8 cellular contexts compared by ENCODE assay signal in genomic region chr10:109866168-109866994, GRCh38. TPM values are rescaled to one million over a fixed set of nuclear protein-coding genes. Genes with fewer than 3 reads are reported as not detected.
A peak's percentile ranks its signal among the peaks of the same experiment; 100 is the strongest.
DNase-seq lines count a peak whose midpoint lies in the region; ATAC-seq and TF ChIP-seq lines count a peak whose summit lies in the region.
"Had no signal": no experiment of that assay in that cellular context is flagged by ENCODE, and none has a peak within 500 bp of the region (broad histone marks: within the 10 kb centered on the region; RNA-seq: fewer than 3 reads in every experiment).

No MANE protein-coding gene starts in this region.

- TF ChIP-seq CTCF in glutamatergic neuron (IDR thresholded peaks at IDR 0.05; ENCODE audit: partially characterized antibody, unreplicated experiment) (peak; percentile 50), retinal pigment epithelial cell (conservative IDR thresholded peaks at IDR 0.05; ENCODE audit: low read depth, low read length) (peak; percentile 29), uterus (IDR thresholded peaks at IDR 0.05) (peak in 2 of 4 experiments; percentile 11 to 32)

- H3K9me3 ChIP-seq in uterus: peaks cover 0 to 6% of the 10 kb centered on the region in 2 donors

- intact Hi-C loops in uterus (cut with DNase I; ENCODE audit: low total_unique reads): no loop called here

- H3K27ac Mint-ChIP-seq in glutamatergic neuron (ENCODE audit: unreplicated experiment): no peak overlapping the region

- no peak for ATAC-seq in GM18907 (IDR thresholded peaks at IDR 0.05; ENCODE audit: unreplicated experiment)

- H3K4me1 ChIP-seq in uterus: no peaks in the 10 kb centered on the region

- H3K9me3 Mint-ChIP-seq in glutamatergic neuron (ENCODE audit: unreplicated experiment): peaks cover 4% of the 10 kb centered on the region

- H3K36me3 ChIP-seq in H7 (replicated peaks; ENCODE audit: control insufficient read depth, insufficient read depth, low read length) (peaks cover 4% of the 10 kb centered on the region), uterus (no peaks in the 10 kb centered on the region)

- H3K27ac ChIP-seq in uterus: no peak overlapping the region

- H3K4me1 Mint-ChIP-seq in glutamatergic neuron (ENCODE audit: low read depth, unreplicated experiment): peaks cover 3% of the 10 kb centered on the region

- peak; percentile 30 for DNase-seq in H7
- DNase-seq in SHP77 (lab: John Stamatoyannopoulos, UW): peak; percentile 12 to 19
- peak; percentile 43 for DNase-seq in glutamatergic neuron
- DNase-seq in retinal pigment epithelial cell (ENCODE audit: low read depth): no peak
- no peak for DNase-seq in DMS153 treated with DMSO at 0.1 percent for 48 hours (lab: John Stamatoyannopoulos, UW; ENCODE audit: unreplicated experiment)
- no peak for DNase-seq in uterus
- DNase-seq: activated T-cell treated with anti-CD3 and anti-CD28 coated beads, Interleukin-2, amount 50 U/mL, for 1 hour had no signal

- TF ChIP-seq POLR2A in uterus (IDR thresholded peaks at IDR 0.05): no peak

- H3K27me3 ChIP-seq in H7 (ENCODE audit: control insufficient read depth, insufficient read depth, low read length) (no peaks in the 10 kb centered on the region), uterus (no peaks in the 10 kb centered on the region)

- peaks cover 2% of the 10 kb centered on the region for H3K27me3 Mint-ChIP-seq in glutamatergic neuron (ENCODE audit: unreplicated experiment)

- no peak overlapping the region for H3K4me3 Mint-ChIP-seq in glutamatergic neuron (ENCODE audit: unreplicated experiment)

- H3K36me3 Mint-ChIP-seq in glutamatergic neuron (ENCODE audit: unreplicated experiment): peaks cover 24% of the 10 kb centered on the region

- no peak overlapping the region for H3K4me3 ChIP-seq in H7 (ENCODE audit: insufficient read depth, low read depth, low read length)
- no peak overlapping the region for H3K4me3 ChIP-seq in retinal pigment epithelial cell (ENCODE audit: low read length)
- no peak overlapping the region for H3K4me3 ChIP-seq in uterus

RNA-seq across cellular contexts. Expression of gene XPNPEP1, which starts 56.9 kb away (rescaled TPM):
- total RNA-seq in H7 (2014; rRNA removed; shearing (Covaris generic)): 68.9 and 69.8 TPM in 2 replicates
- 51.4 TPM for total RNA-seq in glutamatergic neuron (ENCODE audit: unreplicated experiment)
- total RNA-seq in uterus: 100 to 1,000 TPM in 2 of 4 donors, 10 to 100 TPM in 2; 41.0 to 188 (median 92.0) TPM

Comparison
In these comparisons a context has a peak if more than half of its experiments do, and no peak if none do; other contexts are left out.
1. DNase-seq: peak in H7 (single experiment), SHP77 (2 of 2) and glutamatergic neuron (single experiment); none in retinal pigment epithelial cell (single experiment), DMS153 treated with DMSO at 0.1 percent for 48 hours (single experiment) and uterus (0 of 2).